ENCODE assay signal across 8 cellular contexts in genomic region chr17:56679148-56679766, GRCh38.
DNase-seq lines count a peak whose midpoint lies in the region; ATAC-seq and TF ChIP-seq lines count a peak whose summit lies in the region.

No MANE protein-coding gene starts in this region.

- peak in 2 of 3 donors; percentile 25 to 53 for DNase-seq in CD4-positive, CD25-positive, alpha-beta regulatory T cell
- DNase-seq in H7, result peak; percentile 64
- DNase-seq in RWPE1 (ENCODE audit: low spot score), result peak; percentile 49
- DNase-seq in fibroblast of gingiva (ENCODE audit: low read depth), result peak; percentile 22
- DNase-seq in nephron progenitor cell, result peak; percentile 23
- no peak for DNase-seq in MV-4-11 (lab: John Stamatoyannopoulos, UW)

- peaks cover 44% of the 10 kb centered on the region for H3K27me3 ChIP-seq in CD4-positive, CD25-positive, alpha-beta regulatory T cell (ENCODE audit: control insufficient read depth, insufficient read depth, low read length)
- H3K27me3 ChIP-seq in H7 (ENCODE audit: control insufficient read depth, insufficient read depth, low read length), result peaks cover 27% of the 10 kb centered on the region

- H3K4me1 ChIP-seq in CD4-positive, CD25-positive, alpha-beta regulatory T cell (ENCODE audit: control insufficient read depth, insufficient read depth, low read length, poor library complexity, severe bottlenecking), result peaks cover 11% of the 10 kb centered on the region

- H3K9me3 ChIP-seq in CD4-positive, CD25-positive, alpha-beta regulatory T cell (ENCODE audit: control insufficient read depth in 2 of 2, low read length in 2 of 2), result no peaks in the 10 kb centered on the region

- H3K4me3 Mint-ChIP-seq in CD4-positive, CD25-positive, alpha-beta regulatory T cell, result peak overlapping the region in 3 of 4 donors; percentile 32 to 86 (median 78)
- H3K4me3 Mint-ChIP-seq in nephron progenitor cell, result peak overlapping the region; percentile 89

- TF ChIP-seq CTCF in RWPE1 (conservative IDR thresholded peaks at IDR 0.05; ENCODE audit: low read depth) (peak; percentile 76), nephron progenitor cell (IDR thresholded peaks at IDR 0.05) (peak; percentile 63)

- no peaks in the 10 kb centered on the region for H3K36me3 ChIP-seq in CD4-positive, CD25-positive, alpha-beta regulatory T cell (ENCODE audit: control insufficient read depth, insufficient read depth, low read length)
- no peaks in the 10 kb centered on the region for H3K36me3 ChIP-seq in H7 (replicated peaks; ENCODE audit: control insufficient read depth, insufficient read depth, low read length)

- peaks cover 5 to 33% (median 14%) of the 10 kb centered on the region in 4 donors for H3K4me1 Mint-ChIP-seq in CD4-positive, CD25-positive, alpha-beta regulatory T cell
- peaks cover 14% of the 10 kb centered on the region for H3K4me1 Mint-ChIP-seq in nephron progenitor cell

- peaks cover 62% of the 10 kb centered on the region for H3K27me3 Mint-ChIP-seq in CD4-positive, CD25-positive, alpha-beta regulatory T cell
- peaks cover 68% of the 10 kb centered on the region for H3K27me3 Mint-ChIP-seq in nephron progenitor cell (ENCODE audit: low read depth, poor library complexity)

- CTCF ChIA-PET in RWPE1 (lab: Yijun Ruan, JAX), result no interaction called here

- peak; percentile 55 to 59 for ATAC-seq in CD4-positive, CD25-positive, alpha-beta regulatory T cell (ENCODE audit: low read depth in 2 of 2)
- no peak for ATAC-seq in GM21737 (IDR thresholded peaks at IDR 0.05; ENCODE audit: unreplicated experiment)
- ATAC-seq in HG03175 (IDR thresholded peaks at IDR 0.05; ENCODE audit: unreplicated experiment), result no peak

- peak overlapping the region; percentile 52 for H3K4me3 ChIP-seq in CD4-positive, CD25-positive, alpha-beta regulatory T cell (ENCODE audit: low read depth, low read length)
- H3K4me3 ChIP-seq in H7 (ENCODE audit: insufficient read depth, low read depth, low read length), result peak overlapping the region; percentile 33

- H3K27ac Mint-ChIP-seq in CD4-positive, CD25-positive, alpha-beta regulatory T cell, result peak overlapping the region in 1 of 3 donors; percentile 39
- no peak overlapping the region for H3K27ac Mint-ChIP-seq in nephron progenitor cell

- H3K27ac ChIP-seq in CD4-positive, CD25-positive, alpha-beta regulatory T cell (ENCODE audit: insufficient read depth, low read length, poor library complexity, severe bottlenecking), result no peak overlapping the region
- H3K27ac ChIP-seq in RWPE1, result no peak overlapping the region

- peaks cover 0 to 2% (median 0%) of the 10 kb centered on the region in 7 donors for H3K9me3 Mint-ChIP-seq in CD4-positive, CD25-positive, alpha-beta regulatory T cell
- H3K9me3 Mint-ChIP-seq in nephron progenitor cell, result no peaks in the 10 kb centered on the region

- no peaks in the 10 kb centered on the region for H3K36me3 Mint-ChIP-seq in CD4-positive, CD25-positive, alpha-beta regulatory T cell
- H3K36me3 Mint-ChIP-seq in nephron progenitor cell (ENCODE audit: low read depth), result no peaks in the 10 kb centered on the region

- POLR2A ChIA-PET in RWPE1 (lab: Yijun Ruan, JAX; ENCODE audit: low non-redundant PET), result no interaction called here

Comparison
In these comparisons a context has a peak if more than half of its experiments do, and no peak if none do; other contexts are left out.
1. ATAC-seq: peak in CD4-positive, CD25-positive, alpha-beta regulatory T cell (2 of 2); none in GM21737 (single experiment) and HG03175 (single experiment).